8 cellular contexts compared by ENCODE assay signal in the genomic region with DNA sequence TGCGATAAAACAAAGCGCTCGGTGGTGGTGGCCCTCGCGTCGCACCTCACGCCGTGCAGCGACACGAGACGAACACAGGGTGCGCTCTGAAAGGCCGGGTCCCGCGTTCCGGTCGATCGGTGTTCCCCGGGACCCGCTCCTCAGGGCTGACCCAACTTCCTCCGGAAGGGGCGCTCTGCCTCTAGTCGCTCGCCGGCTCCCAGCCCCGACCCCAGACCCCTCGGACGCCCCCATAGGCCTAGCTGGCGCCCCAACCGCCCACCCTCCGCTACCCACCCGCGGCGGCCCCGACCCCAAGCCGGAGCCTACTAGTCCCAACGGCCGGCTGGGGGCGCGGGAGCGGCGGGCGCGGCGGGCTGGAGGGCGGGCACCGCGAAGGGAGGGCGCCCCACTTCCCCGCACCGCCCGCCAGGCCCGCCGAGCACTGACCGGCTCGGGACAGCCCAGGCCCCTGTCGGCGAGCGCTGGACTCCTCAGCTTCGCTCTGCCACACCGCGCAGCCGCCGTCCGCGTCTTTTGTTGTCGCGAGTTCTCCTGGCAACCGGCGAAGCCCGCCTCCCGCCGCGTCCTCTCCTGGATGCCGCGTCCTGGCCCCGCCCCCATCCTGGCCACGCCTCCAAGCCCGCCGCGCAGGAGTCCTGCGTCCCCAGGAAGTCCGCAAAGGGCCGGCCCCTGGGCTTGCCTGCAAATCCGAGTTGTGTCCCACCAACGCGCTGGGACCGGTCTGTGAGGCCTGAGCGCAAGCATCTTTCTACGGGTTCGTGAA. TPM values are rescaled to one million over a fixed set of nuclear protein-coding genes. Genes with fewer than 3 reads are reported as not detected.
DNase-seq lines count a peak whose midpoint lies in the region; ATAC-seq and TF ChIP-seq lines count a peak whose summit lies in the region.

A gene with protein sequence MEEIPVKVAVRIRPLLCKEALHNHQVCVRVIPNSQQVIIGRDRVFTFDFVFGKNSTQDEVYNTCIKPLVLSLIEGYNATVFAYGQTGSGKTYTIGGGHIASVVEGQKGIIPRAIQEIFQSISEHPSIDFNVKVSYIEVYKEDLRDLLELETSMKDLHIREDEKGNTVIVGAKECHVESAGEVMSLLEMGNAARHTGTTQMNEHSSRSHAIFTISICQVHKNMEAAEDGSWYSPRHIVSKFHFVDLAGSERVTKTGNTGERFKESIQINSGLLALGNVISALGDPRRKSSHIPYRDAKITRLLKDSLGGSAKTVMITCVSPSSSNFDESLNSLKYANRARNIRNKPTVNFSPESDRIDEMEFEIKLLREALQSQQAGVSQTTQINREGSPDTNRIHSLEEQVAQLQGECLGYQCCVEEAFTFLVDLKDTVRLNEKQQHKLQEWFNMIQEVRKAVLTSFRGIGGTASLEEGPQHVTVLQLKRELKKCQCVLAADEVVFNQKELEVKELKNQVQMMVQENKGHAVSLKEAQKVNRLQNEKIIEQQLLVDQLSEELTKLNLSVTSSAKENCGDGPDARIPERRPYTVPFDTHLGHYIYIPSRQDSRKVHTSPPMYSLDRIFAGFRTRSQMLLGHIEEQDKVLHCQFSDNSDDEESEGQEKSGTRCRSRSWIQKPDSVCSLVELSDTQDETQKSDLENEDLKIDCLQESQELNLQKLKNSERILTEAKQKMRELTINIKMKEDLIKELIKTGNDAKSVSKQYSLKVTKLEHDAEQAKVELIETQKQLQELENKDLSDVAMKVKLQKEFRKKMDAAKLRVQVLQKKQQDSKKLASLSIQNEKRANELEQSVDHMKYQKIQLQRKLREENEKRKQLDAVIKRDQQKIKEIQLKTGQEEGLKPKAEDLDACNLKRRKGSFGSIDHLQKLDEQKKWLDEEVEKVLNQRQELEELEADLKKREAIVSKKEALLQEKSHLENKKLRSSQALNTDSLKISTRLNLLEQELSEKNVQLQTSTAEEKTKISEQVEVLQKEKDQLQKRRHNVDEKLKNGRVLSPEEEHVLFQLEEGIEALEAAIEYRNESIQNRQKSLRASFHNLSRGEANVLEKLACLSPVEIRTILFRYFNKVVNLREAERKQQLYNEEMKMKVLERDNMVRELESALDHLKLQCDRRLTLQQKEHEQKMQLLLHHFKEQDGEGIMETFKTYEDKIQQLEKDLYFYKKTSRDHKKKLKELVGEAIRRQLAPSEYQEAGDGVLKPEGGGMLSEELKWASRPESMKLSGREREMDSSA (N-terminal part only) (minus strand): TSS at position 491 of the 766 bp plus-strand sequence. CDS start 5,841 bp downstream, outside the sequence.

- no peaks in the 10 kb centered on the region for H3K9me3 ChIP-seq in DND-41 (ENCODE audit: insufficient read depth, low read length, severe bottlenecking)
- H3K9me3 ChIP-seq in muscle layer of duodenum (ENCODE audit: control insufficient read depth in 1 of 2, low read length in 2 of 2) = no peaks in the 10 kb centered on the region

- peak within 1 kb of the TSS; percentile 94 for H2AFZ ChIP-seq in DND-41 (ENCODE audit: low read depth, low read length)
- peak within 1 kb of the TSS; percentile 87 for H2AFZ ChIP-seq in KMS-11 (ENCODE audit: low read depth)

- H4K20me1 ChIP-seq in DND-41 (ENCODE audit: insufficient read depth, low read length) (no peaks in the 10 kb centered on the region), KMS-11 (ENCODE audit: insufficient read depth) (no peaks in the 10 kb centered on the region)

- peaks cover 5% of the 10 kb centered on the region for H3K36me3 ChIP-seq in DND-41 (ENCODE audit: insufficient read depth, low read length)
- H3K36me3 ChIP-seq in KMS-11 (ENCODE audit: insufficient read depth) = no peaks in the 10 kb centered on the region
- no peaks in the 10 kb centered on the region for H3K36me3 ChIP-seq in muscle layer of duodenum (ENCODE audit: control insufficient read depth in 1 of 2, insufficient read depth in 2 of 2, low read length in 2 of 2)

- H3K79me2 ChIP-seq in DND-41 (ENCODE audit: insufficient read depth, low read length) = peaks cover 7% of the 10 kb centered on the region; the same call in 1 of the 2 replicates
- H3K79me2 ChIP-seq in KMS-11 (ENCODE audit: insufficient read depth, low read depth) = no peaks in the 10 kb centered on the region

- H3K4me1 ChIP-seq in DND-41 (ENCODE audit: insufficient read depth, low read length) (peaks cover 17% of the 10 kb centered on the region), KMS-11 (ENCODE audit: low read depth, poor library complexity, severe bottlenecking) (peaks cover 18% of the 10 kb centered on the region), muscle layer of duodenum (ENCODE audit: control insufficient read depth in 1 of 2, insufficient read depth in 2 of 2, low read length in 2 of 2) (peaks cover 0 to 3% of the 10 kb centered on the region in 2 donors)

- no peaks in the 10 kb centered on the region for H3K27me3 ChIP-seq in DND-41 (ENCODE audit: insufficient read depth, low read length, poor library complexity)
- H3K27me3 ChIP-seq in KMS-11 (ENCODE audit: insufficient read depth, low read depth) = no peaks in the 10 kb centered on the region
- no peaks in the 10 kb centered on the region for H3K27me3 ChIP-seq in muscle layer of duodenum (ENCODE audit: low read depth, low read length)

- H3K27ac ChIP-seq in DND-41 (ENCODE audit: low read length) (peak within 1 kb of the TSS; percentile 87), KMS-11 (peak within 1 kb of the TSS; percentile 94), muscle layer of duodenum (ENCODE audit: low read length) (peak within 1 kb of the TSS; percentile 67)

- peak; percentile 95 for DNase-seq in DND-41
- peak; percentile 98 to 99 for DNase-seq in activated T-cell treated with anti-CD3 and anti-CD28 coated beads, Interleukin-2, amount 50 U/mL, for 48 hours
- peak; percentile 98 for DNase-seq in stimulated activated CD8-positive, alpha-beta memory T cell treated with anti-CD3 and anti-CD28 coated beads, Interleukin-7, amount 100 ng/mL, for 24 hours (ENCODE audit: low read depth)

- peak; percentile 88 for ATAC-seq in DND-41 (ENCODE audit: insufficient read depth, low read depth)
- peak; percentile 96 for ATAC-seq in GM21737 (IDR thresholded peaks at IDR 0.05; ENCODE audit: unreplicated experiment)
- peak; percentile 98 for ATAC-seq in esophagus mucosa

- H3K4me3 ChIP-seq in DND-41 (ENCODE audit: low read depth in 1 of 2, low read length in 2 of 2) (peak within 1 kb of the TSS; percentile 63 to 68; a peak in 3 of 4 replicates), KMS-11 (IDR thresholded peaks at IDR 0.05; ENCODE audit: insufficient read depth, low read depth, low read length) (no peak within 1 kb of the TSS), muscle layer of duodenum (ENCODE audit: low read depth in 1 of 2, low read length in 2 of 2) (peak within 1 kb of the TSS; percentile 51 to 68)

- H3K9ac ChIP-seq in DND-41 (ENCODE audit: low read depth, low read length) (peak within 1 kb of the TSS; percentile 78), KMS-11 (peak within 1 kb of the TSS; percentile 94)

- TF ChIP-seq CTCF in DND-41 (IDR thresholded peaks at IDR 0.05; ENCODE audit: borderline replicate concordance, extremely low read depth, low read length, poor library complexity, severe bottlenecking) = peak; percentile 41
- peak; percentile 9 for TF ChIP-seq CTCF in KMS-11 (conservative IDR thresholded peaks at IDR 0.05; ENCODE audit: low read depth, low read length)

- H3K4me2 ChIP-seq in DND-41 (ENCODE audit: insufficient read depth, low read length) (peak within 1 kb of the TSS; percentile 82), KMS-11 (peak within 1 kb of the TSS; percentile 97)

TF ChIP-seq in PFSK-1, 5 proteins besides CTCF, POLR2A, EP300 and RAD21:
- TF ChIP-seq SIN3A (IDR thresholded peaks at IDR 0.05; ENCODE audit: borderline replicate concordance, insufficient read depth, low read length) (peak; percentile 20; the same call in 1 of the 2 replicates), POLR2AphosphoS5 (IDR thresholded peaks at IDR 0.05; ENCODE audit: low read depth, low read length) (peak; percentile 76), TAF1 (IDR thresholded peaks at IDR 0.05; ENCODE audit: borderline replicate concordance, insufficient read depth, low read length) (no peak), FOXP2 (optimal IDR thresholded peaks at IDR 0.05; ENCODE audit: borderline replicate concordance, extremely low read depth, extremely low read length, insufficient read depth) (peak; percentile 94)
- TF ChIP-seq, protein P1, sequence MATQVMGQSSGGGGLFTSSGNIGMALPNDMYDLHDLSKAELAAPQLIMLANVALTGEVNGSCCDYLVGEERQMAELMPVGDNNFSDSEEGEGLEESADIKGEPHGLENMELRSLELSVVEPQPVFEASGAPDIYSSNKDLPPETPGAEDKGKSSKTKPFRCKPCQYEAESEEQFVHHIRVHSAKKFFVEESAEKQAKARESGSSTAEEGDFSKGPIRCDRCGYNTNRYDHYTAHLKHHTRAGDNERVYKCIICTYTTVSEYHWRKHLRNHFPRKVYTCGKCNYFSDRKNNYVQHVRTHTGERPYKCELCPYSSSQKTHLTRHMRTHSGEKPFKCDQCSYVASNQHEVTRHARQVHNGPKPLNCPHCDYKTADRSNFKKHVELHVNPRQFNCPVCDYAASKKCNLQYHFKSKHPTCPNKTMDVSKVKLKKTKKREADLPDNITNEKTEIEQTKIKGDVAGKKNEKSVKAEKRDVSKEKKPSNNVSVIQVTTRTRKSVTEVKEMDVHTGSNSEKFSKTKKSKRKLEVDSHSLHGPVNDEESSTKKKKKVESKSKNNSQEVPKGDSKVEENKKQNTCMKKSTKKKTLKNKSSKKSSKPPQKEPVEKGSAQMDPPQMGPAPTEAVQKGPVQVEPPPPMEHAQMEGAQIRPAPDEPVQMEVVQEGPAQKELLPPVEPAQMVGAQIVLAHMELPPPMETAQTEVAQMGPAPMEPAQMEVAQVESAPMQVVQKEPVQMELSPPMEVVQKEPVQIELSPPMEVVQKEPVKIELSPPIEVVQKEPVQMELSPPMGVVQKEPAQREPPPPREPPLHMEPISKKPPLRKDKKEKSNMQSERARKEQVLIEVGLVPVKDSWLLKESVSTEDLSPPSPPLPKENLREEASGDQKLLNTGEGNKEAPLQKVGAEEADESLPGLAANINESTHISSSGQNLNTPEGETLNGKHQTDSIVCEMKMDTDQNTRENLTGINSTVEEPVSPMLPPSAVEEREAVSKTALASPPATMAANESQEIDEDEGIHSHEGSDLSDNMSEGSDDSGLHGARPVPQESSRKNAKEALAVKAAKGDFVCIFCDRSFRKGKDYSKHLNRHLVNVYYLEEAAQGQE (IDR thresholded peaks at IDR 0.05; ENCODE audit: insufficient read depth in 1 of 2, low read depth in 2 of 2, low read length in 2 of 2) = no peak

RNA-seq across cellular contexts. Expression of the gene that starts here (rescaled TPM):
- polyA plus RNA-seq in PFSK-1 (2012; ENCODE audit: insufficient read length, low read depth) = 1.7 TPM
- total RNA-seq in esophagus mucosa = 2.5 TPM
